ENCODE assay signal across 1 cellular context in the genomic region with DNA sequence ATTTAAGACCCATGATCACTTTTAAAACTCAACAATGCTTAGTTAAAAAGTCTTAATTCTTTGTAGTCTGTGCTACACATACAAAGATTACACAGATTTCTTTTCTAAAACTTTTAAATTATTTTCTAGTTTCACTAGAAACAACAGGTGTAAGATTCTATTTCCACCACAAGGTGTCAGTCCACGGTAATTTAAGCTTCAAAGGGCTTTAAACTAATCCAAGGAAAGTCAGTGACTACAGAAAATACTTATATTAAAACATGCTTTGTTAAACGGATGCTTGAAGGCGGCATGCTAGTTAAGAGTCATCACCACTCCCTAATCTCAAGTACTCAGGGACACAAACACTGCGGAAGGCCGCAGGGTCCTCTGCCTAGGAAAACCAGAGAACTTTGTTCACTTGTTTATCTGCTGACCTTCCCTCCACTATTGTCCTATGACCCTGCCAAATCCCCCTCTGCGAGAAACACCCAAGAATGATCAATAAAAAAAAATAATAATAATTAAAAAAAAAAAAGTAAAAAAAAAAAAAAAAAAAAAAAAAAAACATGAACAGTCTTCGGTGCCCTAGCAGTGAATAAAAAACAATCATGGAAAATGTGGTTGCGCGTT.
TF ChIP-seq lines count a peak whose summit lies in the region.

No MANE protein-coding gene starts in this region.

TF ChIP-seq in K562, 482 proteins besides CTCF, POLR2A, EP300 and RAD21:
- peak; percentile 30; the same call in 1 of the 2 replicates for TF ChIP-seq SMC3 (conservative IDR thresholded peaks at IDR 0.05; ENCODE audit: insufficient read depth, low read depth, low read length)
- TF ChIP-seq, protein P1, sequence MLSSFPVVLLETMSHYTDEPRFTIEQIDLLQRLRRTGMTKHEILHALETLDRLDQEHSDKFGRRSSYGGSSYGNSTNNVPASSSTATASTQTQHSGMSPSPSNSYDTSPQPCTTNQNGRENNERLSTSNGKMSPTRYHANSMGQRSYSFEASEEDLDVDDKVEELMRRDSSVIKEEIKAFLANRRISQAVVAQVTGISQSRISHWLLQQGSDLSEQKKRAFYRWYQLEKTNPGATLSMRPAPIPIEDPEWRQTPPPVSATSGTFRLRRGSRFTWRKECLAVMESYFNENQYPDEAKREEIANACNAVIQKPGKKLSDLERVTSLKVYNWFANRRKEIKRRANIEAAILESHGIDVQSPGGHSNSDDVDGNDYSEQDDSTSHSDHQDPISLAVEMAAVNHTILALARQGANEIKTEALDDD (IDR thresholded peaks at IDR 0.05): peak; percentile 35; the same call in 1 of the 2 replicates
- TF ChIP-seq, protein P2, sequence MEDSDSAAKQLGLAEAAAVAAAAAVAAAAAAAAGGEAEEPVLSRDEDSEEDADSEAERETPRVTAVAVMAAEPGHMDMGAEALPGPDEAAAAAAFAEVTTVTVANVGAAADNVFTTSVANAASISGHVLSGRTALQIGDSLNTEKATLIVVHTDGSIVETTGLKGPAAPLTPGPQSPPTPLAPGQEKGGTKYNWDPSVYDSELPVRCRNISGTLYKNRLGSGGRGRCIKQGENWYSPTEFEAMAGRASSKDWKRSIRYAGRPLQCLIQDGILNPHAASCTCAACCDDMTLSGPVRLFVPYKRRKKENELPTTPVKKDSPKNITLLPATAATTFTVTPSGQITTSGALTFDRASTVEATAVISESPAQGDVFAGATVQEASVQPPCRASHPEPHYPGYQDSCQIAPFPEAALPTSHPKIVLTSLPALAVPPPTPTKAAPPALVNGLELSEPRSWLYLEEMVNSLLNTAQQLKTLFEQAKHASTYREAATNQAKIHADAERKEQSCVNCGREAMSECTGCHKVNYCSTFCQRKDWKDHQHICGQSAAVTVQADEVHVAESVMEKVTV (CRISPR knock-in tag; IDR thresholded peaks at IDR 0.05): peak; percentile 58
